ENCODE assay signal across 21 cellular contexts in the genomic region with DNA sequence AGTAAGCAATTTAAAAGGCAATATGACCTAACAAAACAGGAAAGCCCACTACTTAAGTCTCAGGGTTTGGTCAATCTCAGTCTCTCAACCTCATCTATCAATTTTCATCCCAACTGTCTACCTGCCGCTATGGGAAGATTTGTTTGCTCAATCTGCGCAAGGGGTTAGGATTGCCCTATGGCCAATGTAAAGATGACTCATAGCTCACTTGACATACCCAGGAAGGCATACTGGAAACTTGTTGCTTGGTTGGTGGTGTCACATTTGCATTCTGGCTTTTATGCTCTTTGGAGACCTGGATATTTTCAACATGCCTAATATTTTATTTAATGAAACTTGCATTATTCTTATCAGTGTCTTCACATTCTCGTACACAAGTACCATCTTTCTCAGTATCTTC.
DNase-seq lines count a peak whose midpoint lies in the region; ATAC-seq, FAIRE-seq and TF ChIP-seq lines count a peak whose summit lies in the region.
"Had no signal": no experiment of that assay in that cellular context is flagged by ENCODE, and none has a peak within 500 bp of the region (broad histone marks: within the 10 kb centered on the region; RNA-seq: fewer than 3 reads in every experiment).

No MANE protein-coding gene starts in this region.

- no peaks in the 10 kb centered on the region for H3K27me3 Mint-ChIP-seq in activated naive CD8-positive, alpha-beta T cell treated with anti-CD3 and anti-CD28 coated beads for 36 hours

- POLR2A ChIA-PET in A549 (lab: Yijun Ruan, JAX), result no interaction called here

- TF ChIP-seq CTCF in A549 (IDR thresholded peaks at IDR 0.05), result no peak

- H3K4me2 ChIP-seq in A549, result no peak overlapping the region

- TF ChIP-seq POLR2A in A549 (IDR thresholded peaks at IDR 0.05; ENCODE audit: low read length), result no peak

- no peak overlapping the region for H3K27ac Mint-ChIP-seq in activated naive CD8-positive, alpha-beta T cell treated with anti-CD3 and anti-CD28 coated beads for 36 hours
- H3K27ac Mint-ChIP-seq: CD14-positive monocyte; T-helper 2 cell treated with Interferon-gamma antibody and Interleukin-4, amounts not matched to agents 5 μg/mL and 100 μg/mL, for 36 hours had no signal

- H3K4me3 Mint-ChIP-seq in activated naive CD8-positive, alpha-beta T cell treated with anti-CD3 and anti-CD28 coated beads for 36 hours, result no peak overlapping the region
- H3K4me3 Mint-ChIP-seq: CD14-positive monocyte; T-helper 2 cell treated with Interferon-gamma antibody and Interleukin-4, amounts not matched to agents 5 μg/mL and 100 μg/mL, for 36 hours had no signal

- TF ChIP-seq EP300 in A549 (IDR thresholded peaks at IDR 0.05), result no peak

- H3K27ac ChIP-seq in A549 (no peak overlapping the region), right cardiac atrium (ENCODE audit: low read length) (no peak overlapping the region)
- H3K27ac ChIP-seq: Peyer's patch had no signal

- no peak for FAIRE-seq in A549 (lab: Jason Lieb, UNC)
- FAIRE-seq: D721Med, GM19239 had no signal

- DNase-seq in A549 (ENCODE audit: low read depth in 1 of 2, low spot score in 1 of 2) (peak in 1 of 2 experiments; percentile 12), COLO668 (lab: John Stamatoyannopoulos, UW; ENCODE audit: unreplicated experiment) (peak; percentile 40), HT-29 (ENCODE audit: low spot score) (peak; percentile 3), SK-MEL-5 (ENCODE audit: low read depth, low spot score) (peak; percentile 21), CD1c-positive myeloid dendritic cell (ENCODE audit: extremely low spot score) (no peak), right cardiac atrium (no peak)
- DNase-seq in activated naive CD8-positive, alpha-beta T cell treated with anti-CD3 and anti-CD28 coated beads for 36 hours, result no peak
- DNase-seq: BE2C, H7, KBM-7, MM.1S, NCI-H2081 treated with DMSO at 0.1 percent for 48 hours, NCI-H446, NCI-H526 treated with DMSO at 0.1 percent for 48 hours, Peyer's patch, T-helper 1 cell had no signal

- no peak for TF ChIP-seq RAD21 in A549 (conservative IDR thresholded peaks at IDR 0.05 in 1 of 2, IDR thresholded peaks at IDR 0.05 in 1 of 2)

- intact Hi-C loops in right cardiac atrium (cut with DNase I), result no loop called here

- ATAC-seq in A549 (no peak), right cardiac atrium (no peak), HG02981 (IDR thresholded peaks at IDR 0.05; ENCODE audit: unreplicated experiment) (no peak)

- CTCF ChIA-PET in A549 (lab: Yijun Ruan, JAX), result no interaction called here

- H3K4me3 ChIP-seq in A549, result no peak overlapping the region
- no peak overlapping the region for H3K4me3 ChIP-seq in right cardiac atrium (ENCODE audit: low read length)
- H3K4me3 ChIP-seq: Peyer's patch had no signal

- H3K36me3 Mint-ChIP-seq in activated naive CD8-positive, alpha-beta T cell treated with anti-CD3 and anti-CD28 coated beads for 36 hours, result no peaks in the 10 kb centered on the region
- H3K36me3 Mint-ChIP-seq: CD14-positive monocyte had no signal

- no peaks in the 10 kb centered on the region for H3K4me1 Mint-ChIP-seq in activated naive CD8-positive, alpha-beta T cell treated with anti-CD3 and anti-CD28 coated beads for 36 hours
- H3K4me1 Mint-ChIP-seq: CD14-positive monocyte had no signal

- H3K9me3 ChIP-seq in A549 (no peaks in the 10 kb centered on the region), right cardiac atrium (ENCODE audit: control insufficient read depth, low read length) (no peaks in the 10 kb centered on the region)
- H3K9me3 ChIP-seq: BE2C, Peyer's patch had no signal

- H3K27me3 ChIP-seq in right cardiac atrium (ENCODE audit: control insufficient read depth, insufficient read depth), result no peaks in the 10 kb centered on the region
- H3K27me3 ChIP-seq: BE2C, Peyer's patch had no signal

- in situ Hi-C loops in SK-MEL-5 (cut with HindIII; ENCODE audit: low pct_unique_long_range_greater_than_20kb, low sequenced_read_pairs), result no loop called here

- 61% methylated on average over 3 of the region's 3 CpGs for whole genome bisulfite sequencing in A549 (ENCODE audit: missing lambda C conversion rate)
- WGBS in right cardiac atrium, result 82% methylated on average over 3 of the region's 3 CpGs

- 0 out of 3 replicates have a peak, but pooled peaks cover 4% of the 10 kb centered on the region for H3K4me1 ChIP-seq in A549
- H3K4me1 ChIP-seq in right cardiac atrium (ENCODE audit: control insufficient read depth, insufficient read depth, low read length), result no peaks in the 10 kb centered on the region
- H3K4me1 ChIP-seq: BE2C, Peyer's patch had no signal

- no peaks in the 10 kb centered on the region for H3K9me3 Mint-ChIP-seq in activated naive CD8-positive, alpha-beta T cell treated with anti-CD3 and anti-CD28 coated beads for 36 hours
- H3K9me3 Mint-ChIP-seq: T-helper 2 cell treated with Interferon-gamma antibody and Interleukin-4, amounts not matched to agents 5 μg/mL and 100 μg/mL, for 36 hours had no signal

TF ChIP-seq in A549, 52 proteins besides CTCF, POLR2A, EP300 and RAD21:
- TF ChIP-seq MAFK (IDR thresholded peaks at IDR 0.05; ENCODE audit: partially characterized antibody), result no peak
- no peak for TF ChIP-seq FOSL2 (IDR thresholded peaks at IDR 0.05)
- peak; percentile 56 for TF ChIP-seq FOSL2 (CRISPR knock-in tag; IDR thresholded peaks at IDR 0.05)

Comparison
In these comparisons a context has a peak if more than half of its experiments do, and no peak if none do; other contexts are left out.
1. DNase-seq: peak in COLO668 (single experiment), HT-29 (single experiment) and SK-MEL-5 (single experiment); none in CD1c-positive myeloid dendritic cell (single experiment), right cardiac atrium (0 of 3) and activated naive CD8-positive, alpha-beta T cell treated with anti-CD3 and anti-CD28 coated beads for 36 hours (single experiment).